20 cellular contexts compared by ENCODE assay signal in genomic region chr9:138013836-138014569, GRCh38.
DNase-seq lines count a peak whose midpoint lies in the region; ATAC-seq, FAIRE-seq and TF ChIP-seq lines count a peak whose summit lies in the region.
"Had no signal": no experiment of that assay in that cellular context is flagged by ENCODE, and none has a peak within 500 bp of the region (broad histone marks: within the 10 kb centered on the region; RNA-seq: fewer than 3 reads in every experiment).

No MANE protein-coding gene starts in this region.

- CTCF ChIA-PET in WTC11 (lab: Charles Lee): interaction anchor here (0.5 to 3.7 kb wide), 3 partner anchors 8 to 591 kb away, joined by 4 to 19 read pairs (median 5); partner anchors contain the start of genes EXD3 and NOXA1

- H3K9me3 ChIP-seq in right cardiac atrium (ENCODE audit: control insufficient read depth, low read length) (no peaks in the 10 kb centered on the region), kidney (ENCODE audit: control insufficient read depth in 1 of 2, low read length in 2 of 2) (no peaks in the 10 kb centered on the region)
- H3K9me3 ChIP-seq: A549, HAP-1 had no signal

- no peak overlapping the region for H3K27ac ChIP-seq in right cardiac atrium (ENCODE audit: low read length)
- no peak overlapping the region for H3K27ac ChIP-seq in kidney (ENCODE audit: low read depth in 2 of 2, low read length in 2 of 2)
- H3K27ac ChIP-seq: A549 had no signal

- H3K4me1 Mint-ChIP-seq in WTC11: no peaks in the 10 kb centered on the region

- H3K4me3 ChIP-seq in right cardiac atrium (ENCODE audit: low read length): no peak overlapping the region
- no peak overlapping the region for H3K4me3 ChIP-seq in kidney (ENCODE audit: low read length in 2 of 2)
- H3K4me3 ChIP-seq: A549, HAP-1 had no signal

- intact Hi-C loops in right cardiac atrium (cut with DNase I): no loop called here
- intact Hi-C loops in kidney (cut with DNase I): no loop called here

- no peaks in the 10 kb centered on the region for H3K27me3 Mint-ChIP-seq in WTC11 (ENCODE audit: low read depth)

- peak; percentile 42 for DNase-seq in activated effector memory CD4-positive, alpha-beta T cell treated with anti-CD3 and anti-CD28 coated beads, Interleukin-2, amount 50 U/mL, for 16 hours
- no peak for DNase-seq in activated effector memory CD4-positive, alpha-beta T cell treated with Interleukin-2 at 50 U/mL for 16 hours
- DNase-seq in WTC11 (ENCODE audit: low spot score): no peak
- no peak for DNase-seq in right cardiac atrium
- DNase-seq in urothelium cell line (ENCODE audit: low spot score): no peak
- no peak for DNase-seq in NCI-H1048 (lab: John Stamatoyannopoulos, UW)
- no peak for DNase-seq in kidney
- DNase-seq: Calu3; CD8-positive, alpha-beta T cell; GF-D8; KBM-7; NCI-H1105 treated with DMSO at 0.1 percent for 48 hours; NCI-H1694; NCI-H2081 treated with DMSO at 0.1 percent for 48 hours; NCI-H510A; NCI-H748 treated with DMSO at 0.1 percent for 48 hours; OCI-M1; SHP77 treated with DMSO at 0.1 percent for 48 hours had no signal

- 0 out of 2 replicates have a peak, but pooled peaks cover 3% of the 10 kb centered on the region for H3K36me3 Mint-ChIP-seq in WTC11
- H3K36me3 Mint-ChIP-seq: CD8-positive, alpha-beta T cell had no signal

- no peaks in the 10 kb centered on the region for H3K36me3 ChIP-seq in kidney (ENCODE audit: control insufficient read depth in 1 of 2, insufficient read depth in 2 of 2, low read length in 2 of 2)
- H3K36me3 ChIP-seq: HAP-1 had no signal

- no peak overlapping the region for H3K4me3 Mint-ChIP-seq in WTC11
- H3K4me3 Mint-ChIP-seq: CD8-positive, alpha-beta T cell had no signal

- H3K4me1 ChIP-seq in right cardiac atrium (ENCODE audit: control insufficient read depth, insufficient read depth, low read length) (no peaks in the 10 kb centered on the region), kidney (ENCODE audit: control insufficient read depth in 1 of 2, insufficient read depth in 1 of 2, low read depth in 1 of 2, low read length in 2 of 2) (no peaks in the 10 kb centered on the region)
- H3K4me1 ChIP-seq: A549, HAP-1 had no signal

- POLR2A ChIA-PET in WTC11 (lab: Charles Lee): no interaction called here

- FAIRE-seq in urothelium cell line (lab: Jason Lieb, UNC): peak; percentile 44
- FAIRE-seq in kidney (lab: Jason Lieb, UNC): no peak
- FAIRE-seq: A549 had no signal

- ATAC-seq in WTC11: no peak
- ATAC-seq in right cardiac atrium: peak; percentile 31 to 36
- ATAC-seq: CD8-positive, alpha-beta T cell had no signal

- WGBS in right cardiac atrium: 64% methylated on average over 15 of the region's 15 CpGs

- H3K9me3 Mint-ChIP-seq in WTC11: no peaks in the 10 kb centered on the region
- H3K9me3 Mint-ChIP-seq: CD8-positive, alpha-beta T cell had no signal

- no peak overlapping the region for H3K9ac ChIP-seq in kidney (ENCODE audit: low read length in 2 of 2)

- 0 out of 2 replicates have a peak overlapping the region, but pooled peaks have one; percentile 27 for H3K27ac Mint-ChIP-seq in WTC11
- H3K27ac Mint-ChIP-seq: CD8-positive, alpha-beta T cell had no signal

- no peaks in the 10 kb centered on the region for H3K27me3 ChIP-seq in right cardiac atrium (ENCODE audit: control insufficient read depth, insufficient read depth)

- TF ChIP-seq CTCF in WTC11 (IDR thresholded peaks at IDR 0.05): no peak
- TF ChIP-seq CTCF in kidney (IDR thresholded peaks at IDR 0.05; ENCODE audit: borderline replicate concordance, extremely low read depth, insufficient read depth): no peak

TF ChIP-seq in WTC11, 78 proteins besides CTCF, POLR2A, EP300 and RAD21:
- TF ChIP-seq TEAD4 (CRISPR knock-in tag; IDR thresholded peaks at IDR 0.05) (no peak), ZSCAN18 (CRISPR knock-in tag; IDR thresholded peaks at IDR 0.05) (no peak), NFYB (CRISPR knock-in tag; conservative IDR thresholded peaks at IDR 0.05; ENCODE audit: low read depth) (no peak), ETV6 (CRISPR knock-in tag; IDR thresholded peaks at IDR 0.05) (no peak), NR3C1 (CRISPR knock-in tag; conservative IDR thresholded peaks at IDR 0.05; ENCODE audit: low read depth) (no peak), RORB (CRISPR knock-in tag; IDR thresholded peaks at IDR 0.05) (no peak), NR2C2 (CRISPR knock-in tag; IDR thresholded peaks at IDR 0.05) (no peak), ZNF263 (CRISPR knock-in tag; IDR thresholded peaks at IDR 0.05; ENCODE audit: low read depth) (no peak), NFE2L1 (CRISPR knock-in tag; IDR thresholded peaks at IDR 0.05) (no peak), ZNF396 (CRISPR knock-in tag; IDR thresholded peaks at IDR 0.05; ENCODE audit: borderline replicate concordance) (no peak), JUN (CRISPR knock-in tag; IDR thresholded peaks at IDR 0.05) (no peak), CREB1 (CRISPR knock-in tag; IDR thresholded peaks at IDR 0.05) (no peak)
- TF ChIP-seq, protein P1, sequence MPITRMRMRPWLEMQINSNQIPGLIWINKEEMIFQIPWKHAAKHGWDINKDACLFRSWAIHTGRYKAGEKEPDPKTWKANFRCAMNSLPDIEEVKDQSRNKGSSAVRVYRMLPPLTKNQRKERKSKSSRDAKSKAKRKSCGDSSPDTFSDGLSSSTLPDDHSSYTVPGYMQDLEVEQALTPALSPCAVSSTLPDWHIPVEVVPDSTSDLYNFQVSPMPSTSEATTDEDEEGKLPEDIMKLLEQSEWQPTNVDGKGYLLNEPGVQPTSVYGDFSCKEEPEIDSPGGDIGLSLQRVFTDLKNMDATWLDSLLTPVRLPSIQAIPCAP (CRISPR knock-in tag; IDR thresholded peaks at IDR 0.05): no peak
- TF ChIP-seq, protein P2, sequence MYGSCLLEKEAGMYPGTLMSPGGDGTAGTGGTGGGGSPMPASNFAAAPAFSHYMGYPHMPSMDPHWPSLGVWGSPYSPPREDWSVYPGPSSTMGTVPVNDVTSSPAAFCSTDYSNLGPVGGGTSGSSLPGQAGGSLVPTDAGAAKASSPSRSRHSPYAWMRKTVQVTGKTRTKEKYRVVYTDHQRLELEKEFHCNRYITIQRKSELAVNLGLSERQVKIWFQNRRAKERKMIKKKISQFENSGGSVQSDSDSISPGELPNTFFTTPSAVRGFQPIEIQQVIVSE (CRISPR knock-in tag; IDR thresholded peaks at IDR 0.05; ENCODE audit: borderline replicate concordance): no peak
- TF ChIP-seq, protein P3, sequence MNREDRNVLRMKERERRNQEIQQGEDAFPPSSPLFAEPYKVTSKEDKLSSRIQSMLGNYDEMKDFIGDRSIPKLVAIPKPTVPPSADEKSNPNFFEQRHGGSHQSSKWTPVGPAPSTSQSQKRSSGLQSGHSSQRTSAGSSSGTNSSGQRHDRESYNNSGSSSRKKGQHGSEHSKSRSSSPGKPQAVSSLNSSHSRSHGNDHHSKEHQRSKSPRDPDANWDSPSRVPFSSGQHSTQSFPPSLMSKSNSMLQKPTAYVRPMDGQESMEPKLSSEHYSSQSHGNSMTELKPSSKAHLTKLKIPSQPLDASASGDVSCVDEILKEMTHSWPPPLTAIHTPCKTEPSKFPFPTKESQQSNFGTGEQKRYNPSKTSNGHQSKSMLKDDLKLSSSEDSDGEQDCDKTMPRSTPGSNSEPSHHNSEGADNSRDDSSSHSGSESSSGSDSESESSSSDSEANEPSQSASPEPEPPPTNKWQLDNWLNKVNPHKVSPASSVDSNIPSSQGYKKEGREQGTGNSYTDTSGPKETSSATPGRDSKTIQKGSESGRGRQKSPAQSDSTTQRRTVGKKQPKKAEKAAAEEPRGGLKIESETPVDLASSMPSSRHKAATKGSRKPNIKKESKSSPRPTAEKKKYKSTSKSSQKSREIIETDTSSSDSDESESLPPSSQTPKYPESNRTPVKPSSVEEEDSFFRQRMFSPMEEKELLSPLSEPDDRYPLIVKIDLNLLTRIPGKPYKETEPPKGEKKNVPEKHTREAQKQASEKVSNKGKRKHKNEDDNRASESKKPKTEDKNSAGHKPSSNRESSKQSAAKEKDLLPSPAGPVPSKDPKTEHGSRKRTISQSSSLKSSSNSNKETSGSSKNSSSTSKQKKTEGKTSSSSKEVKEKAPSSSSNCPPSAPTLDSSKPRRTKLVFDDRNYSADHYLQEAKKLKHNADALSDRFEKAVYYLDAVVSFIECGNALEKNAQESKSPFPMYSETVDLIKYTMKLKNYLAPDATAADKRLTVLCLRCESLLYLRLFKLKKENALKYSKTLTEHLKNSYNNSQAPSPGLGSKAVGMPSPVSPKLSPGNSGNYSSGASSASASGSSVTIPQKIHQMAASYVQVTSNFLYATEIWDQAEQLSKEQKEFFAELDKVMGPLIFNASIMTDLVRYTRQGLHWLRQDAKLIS (CRISPR knock-in tag; IDR thresholded peaks at IDR 0.05; ENCODE audit: borderline replicate concordance): no peak
- TF ChIP-seq, protein P4, sequence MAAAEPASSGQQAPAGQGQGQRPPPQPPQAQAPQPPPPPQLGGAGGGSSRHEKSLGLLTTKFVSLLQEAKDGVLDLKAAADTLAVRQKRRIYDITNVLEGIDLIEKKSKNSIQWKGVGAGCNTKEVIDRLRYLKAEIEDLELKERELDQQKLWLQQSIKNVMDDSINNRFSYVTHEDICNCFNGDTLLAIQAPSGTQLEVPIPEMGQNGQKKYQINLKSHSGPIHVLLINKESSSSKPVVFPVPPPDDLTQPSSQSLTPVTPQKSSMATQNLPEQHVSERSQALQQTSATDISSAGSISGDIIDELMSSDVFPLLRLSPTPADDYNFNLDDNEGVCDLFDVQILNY (CRISPR knock-in tag; IDR thresholded peaks at IDR 0.05): no peak
TF ChIP-seq in WTC11: peak in this region for 0.
